ENCODE assay signal across 27 cellular contexts in genomic region chr2:217386041-217386440, GRCh38.
"Had no signal": no experiment of that assay in that cellular context is flagged by ENCODE, and none has a peak within 500 bp of the region (broad histone marks: within the 10 kb centered on the region; RNA-seq: fewer than 3 reads in every experiment).

No MANE protein-coding gene starts in this region.

- H3K4me2 ChIP-seq: neural progenitor cell, smooth muscle cell had no signal

- H3K27me3 ChIP-seq: dorsolateral prefrontal cortex, gastrocnemius medialis, neural progenitor cell, right atrium auricular region, suprapubic skin, vagina had no signal

- DNase-seq: dorsolateral prefrontal cortex; effector CD4-positive, alpha-beta T cell; foreskin fibroblast; gastrocnemius medialis; head of caudate nucleus; left ventricle myocardium superior; lower lobe of right lung; mucosa of descending colon; naive B cell; stimulated activated CD4-positive, alpha-beta T cell treated with anti-CD3 and anti-CD28 coated beads, Interleukin-12 subunit alpha, Interleukin-12 subunit beta, amount 100 ng/mL, for 4 hours; stimulated activated CD4-positive, alpha-beta T cell treated with anti-CD3 and anti-CD28 coated beads, Interleukin-1b, Interleukin-23, amount 100 ng/mL, for 48 hours; stimulated activated CD4-positive, alpha-beta T cell treated with anti-CD3 and anti-CD28 coated beads, Interleukin-4, amount 100 ng/mL, for 1 hour; stimulated activated CD8-positive, alpha-beta memory T cell treated with anti-CD3 and anti-CD28 coated beads, Interleukin-4, amount 100 ng/mL, for 48 hours; stimulated activated naive CD4-positive, alpha-beta T cell; stimulated activated naive CD8-positive, alpha-beta T cell treated with anti-CD3 and anti-CD28 coated beads, Interleukin-15, amount 100 ng/mL, for 72 hours; trophoblast cell had no signal

- H3K36me3 ChIP-seq: gastrocnemius medialis, lower lobe of right lung, neural progenitor cell, prostate gland, right atrium auricular region, suprapubic skin, vagina had no signal

- H3K4me3 Mint-ChIP-seq: mesothelial cell of epicardium; naive B cell; natural killer cell treated with Interleukin-12 subunit alpha and Interleukin-12 subunit beta and Interleukin-15 and Interleukin-18, amount 100 ng/mL, for 72 hours; neural progenitor cell; stimulated activated naive CD8-positive, alpha-beta T cell treated with anti-CD3 and anti-CD28 coated beads, Interleukin-15, amount 100 ng/mL, for 72 hours had no signal

- ATAC-seq: esophagus mucosa; gastrocnemius medialis; left ventricle myocardium superior; lower lobe of right lung; mucosa of descending colon; natural killer cell treated with Interleukin-12 subunit alpha and Interleukin-12 subunit beta and Interleukin-15 and Interleukin-18, amount 100 ng/mL, for 72 hours; sciatic nerve; stimulated activated naive CD8-positive, alpha-beta T cell treated with anti-CD3 and anti-CD28 coated beads, Interleukin-15, amount 100 ng/mL, for 72 hours had no signal

- H3K36me3 Mint-ChIP-seq: natural killer cell treated with Interleukin-12 subunit alpha and Interleukin-12 subunit beta and Interleukin-15 and Interleukin-18, amount 100 ng/mL, for 72 hours had no signal

- H3K9ac ChIP-seq: neural progenitor cell had no signal

- H3K4me1 ChIP-seq: lower lobe of right lung, prostate gland, vagina had no signal

- H3K4me3 ChIP-seq: dorsolateral prefrontal cortex, gastrocnemius medialis, lower lobe of right lung, mucosa of descending colon, neural progenitor cell, prostate gland, right atrium auricular region, smooth muscle cell, suprapubic skin, vagina had no signal

- H3K27ac ChIP-seq: dorsolateral prefrontal cortex, epithelial cell of prostate, gastrocnemius medialis, lower lobe of right lung, neural progenitor cell, prostate gland, right atrium auricular region, suprapubic skin, vagina had no signal

- H3K9me3 ChIP-seq: gastrocnemius medialis, lower lobe of right lung, mucosa of descending colon, prostate gland, right atrium auricular region, suprapubic skin, vagina had no signal

- H3K27ac Mint-ChIP-seq: mesothelial cell of epicardium; naive B cell; natural killer cell treated with Interleukin-12 subunit alpha and Interleukin-12 subunit beta and Interleukin-15 and Interleukin-18, amount 100 ng/mL, for 72 hours; stimulated activated naive CD8-positive, alpha-beta T cell treated with anti-CD3 and anti-CD28 coated beads, Interleukin-15, amount 100 ng/mL, for 72 hours had no signal

- H3K27me3 Mint-ChIP-seq: stimulated activated naive CD8-positive, alpha-beta T cell treated with anti-CD3 and anti-CD28 coated beads, Interleukin-15, amount 100 ng/mL, for 72 hours had no signal

- H2AFZ ChIP-seq: neural progenitor cell had no signal

- H3K9me3 Mint-ChIP-seq: natural killer cell treated with Interleukin-12 subunit alpha and Interleukin-12 subunit beta and Interleukin-15 and Interleukin-18, amount 100 ng/mL, for 72 hours had no signal

- H3K4me1 Mint-ChIP-seq: naive B cell, neural progenitor cell had no signal
